In genomic region chr6:108560463-108561308, GRCh38 we compare ENCODE assay signal across 8 cellular contexts. TPM values are rescaled to one million over a fixed set of nuclear protein-coding genes. Genes with fewer than 3 reads are reported as not detected.
A peak's percentile ranks its signal among the peaks of the same experiment; 100 is the strongest.
DNase-seq lines count a peak whose midpoint lies in the region; ATAC-seq and TF ChIP-seq lines count a peak whose summit lies in the region.

Gene FOXO3, plus strand, starts transcription at chr6:108560917. Its CDS starts 292 bp downstream, at chr6:108561209.

- H3K4me1 ChIP-seq in thymus (ENCODE audit: control insufficient read depth, insufficient read depth, low read length) = peaks cover 22% of the 10 kb centered on the region

- no peaks in the 10 kb centered on the region for H3K9me3 ChIP-seq in thymus (ENCODE audit: control insufficient read depth)

- peak within 1 kb of the TSS; percentile 88 for H3K4me3 ChIP-seq in thymus (ENCODE audit: low read length)

- peak within 1 kb of the TSS; percentile 92 for H3K4me3 Mint-ChIP-seq in activated naive CD8-positive, alpha-beta T cell treated with anti-CD3 and anti-CD28 coated beads, Interleukin-2, amount 50 U/mL, for 24 hours
- peak within 1 kb of the TSS; percentile 93 for H3K4me3 Mint-ChIP-seq in glutamatergic neuron (ENCODE audit: unreplicated experiment)

- H3K27ac Mint-ChIP-seq in activated naive CD8-positive, alpha-beta T cell treated with anti-CD3 and anti-CD28 coated beads, Interleukin-2, amount 50 U/mL, for 24 hours = peak within 1 kb of the TSS; percentile 52
- peak within 1 kb of the TSS; percentile 59 for H3K27ac Mint-ChIP-seq in glutamatergic neuron (ENCODE audit: unreplicated experiment)

- peaks cover 50% of the 10 kb centered on the region for H3K4me1 Mint-ChIP-seq in activated naive CD8-positive, alpha-beta T cell treated with anti-CD3 and anti-CD28 coated beads, Interleukin-2, amount 50 U/mL, for 24 hours
- peaks cover 23% of the 10 kb centered on the region for H3K4me1 Mint-ChIP-seq in glutamatergic neuron (ENCODE audit: low read depth, unreplicated experiment)

- WGBS in thymus = 2% methylated on average over 109 of the region's 110 CpGs

- no peaks in the 10 kb centered on the region for H3K27me3 ChIP-seq in thymus (ENCODE audit: control insufficient read depth, insufficient read depth)

- H3K36me3 ChIP-seq in thymus (ENCODE audit: control insufficient read depth, insufficient read depth) = peaks cover 9% of the 10 kb centered on the region

- TF ChIP-seq CTCF in glutamatergic neuron (IDR thresholded peaks at IDR 0.05; ENCODE audit: partially characterized antibody, unreplicated experiment) (no peak), omental fat pad (IDR thresholded peaks at IDR 0.05) (no peak)

- no peaks in the 10 kb centered on the region for H3K9me3 Mint-ChIP-seq in activated naive CD8-positive, alpha-beta T cell treated with anti-CD3 and anti-CD28 coated beads, Interleukin-2, amount 50 U/mL, for 24 hours
- peaks cover 18% of the 10 kb centered on the region for H3K9me3 Mint-ChIP-seq in glutamatergic neuron (ENCODE audit: unreplicated experiment)

- H3K27ac ChIP-seq in thymus (ENCODE audit: low read depth) = peak within 1 kb of the TSS; percentile 98

- no peaks in the 10 kb centered on the region for H3K36me3 Mint-ChIP-seq in activated naive CD8-positive, alpha-beta T cell treated with anti-CD3 and anti-CD28 coated beads, Interleukin-2, amount 50 U/mL, for 24 hours (ENCODE audit: low read depth)
- H3K36me3 Mint-ChIP-seq in glutamatergic neuron (ENCODE audit: unreplicated experiment) = peaks cover 7% of the 10 kb centered on the region

- H3K27me3 Mint-ChIP-seq in activated naive CD8-positive, alpha-beta T cell treated with anti-CD3 and anti-CD28 coated beads, Interleukin-2, amount 50 U/mL, for 24 hours = peaks cover 10% of the 10 kb centered on the region
- peaks cover 24% of the 10 kb centered on the region for H3K27me3 Mint-ChIP-seq in glutamatergic neuron (ENCODE audit: unreplicated experiment)

- peak; percentile 53 for ATAC-seq in SK-N-SH treated with all-trans-retinoic acid at 6 μM for 48 hours
- ATAC-seq in activated naive CD8-positive, alpha-beta T cell treated with anti-CD3 and anti-CD28 coated beads, Interleukin-2, amount 50 U/mL, for 24 hours = peak; percentile 6
- ATAC-seq in omental fat pad (ENCODE audit: low FRiP score) = peak; percentile 50
- ATAC-seq in HG03139 (IDR thresholded peaks at IDR 0.05; ENCODE audit: unreplicated experiment) = no peak

- DNase-seq in DMS 273 treated with DMSO at 0.1 percent for 48 hours (lab: John Stamatoyannopoulos, UW) = peak; percentile 56
- peak; percentile 27 for DNase-seq in KG1 (lab: John Stamatoyannopoulos, UW)
- peak; percentile 70 for DNase-seq in activated naive CD8-positive, alpha-beta T cell treated with anti-CD3 and anti-CD28 coated beads, Interleukin-2, amount 50 U/mL, for 24 hours
- peak; percentile 88 for DNase-seq in glutamatergic neuron
- peak; percentile 66 for DNase-seq in omental fat pad (ENCODE audit: low spot score)

TF ChIP-seq in SK-N-SH treated with all-trans-retinoic acid at 6 μM for 48 hours, 23 proteins besides CTCF, POLR2A, EP300 and RAD21:
- TF ChIP-seq, protein P1, sequence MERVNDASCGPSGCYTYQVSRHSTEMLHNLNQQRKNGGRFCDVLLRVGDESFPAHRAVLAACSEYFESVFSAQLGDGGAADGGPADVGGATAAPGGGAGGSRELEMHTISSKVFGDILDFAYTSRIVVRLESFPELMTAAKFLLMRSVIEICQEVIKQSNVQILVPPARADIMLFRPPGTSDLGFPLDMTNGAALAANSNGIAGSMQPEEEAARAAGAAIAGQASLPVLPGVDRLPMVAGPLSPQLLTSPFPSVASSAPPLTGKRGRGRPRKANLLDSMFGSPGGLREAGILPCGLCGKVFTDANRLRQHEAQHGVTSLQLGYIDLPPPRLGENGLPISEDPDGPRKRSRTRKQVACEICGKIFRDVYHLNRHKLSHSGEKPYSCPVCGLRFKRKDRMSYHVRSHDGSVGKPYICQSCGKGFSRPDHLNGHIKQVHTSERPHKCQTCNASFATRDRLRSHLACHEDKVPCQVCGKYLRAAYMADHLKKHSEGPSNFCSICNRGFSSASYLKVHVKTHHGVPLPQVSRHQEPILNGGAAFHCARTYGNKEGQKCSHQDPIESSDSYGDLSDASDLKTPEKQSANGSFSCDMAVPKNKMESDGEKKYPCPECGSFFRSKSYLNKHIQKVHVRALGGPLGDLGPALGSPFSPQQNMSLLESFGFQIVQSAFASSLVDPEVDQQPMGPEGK (CRISPR knock-in tag; IDR thresholded peaks at IDR 0.05; ENCODE audit: borderline replicate concordance) = peak; percentile 53; the same call in 1 of the 2 replicates
- TF ChIP-seq, protein P2, sequence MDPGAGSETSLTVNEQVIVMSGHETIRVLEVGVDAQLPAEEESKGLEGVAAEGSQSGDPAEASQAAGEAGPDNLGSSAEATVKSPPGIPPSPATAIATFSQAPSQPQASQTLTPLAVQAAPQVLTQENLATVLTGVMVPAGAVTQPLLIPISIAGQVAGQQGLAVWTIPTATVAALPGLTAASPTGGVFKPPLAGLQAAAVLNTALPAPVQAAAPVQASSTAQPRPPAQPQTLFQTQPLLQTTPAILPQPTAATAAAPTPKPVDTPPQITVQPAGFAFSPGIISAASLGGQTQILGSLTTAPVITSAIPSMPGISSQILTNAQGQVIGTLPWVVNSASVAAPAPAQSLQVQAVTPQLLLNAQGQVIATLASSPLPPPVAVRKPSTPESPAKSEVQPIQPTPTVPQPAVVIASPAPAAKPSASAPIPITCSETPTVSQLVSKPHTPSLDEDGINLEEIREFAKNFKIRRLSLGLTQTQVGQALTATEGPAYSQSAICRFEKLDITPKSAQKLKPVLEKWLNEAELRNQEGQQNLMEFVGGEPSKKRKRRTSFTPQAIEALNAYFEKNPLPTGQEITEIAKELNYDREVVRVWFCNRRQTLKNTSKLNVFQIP (CRISPR knock-in tag; IDR thresholded peaks at IDR 0.05; ENCODE audit: borderline replicate concordance, low read depth) = no peak
- TF ChIP-seq PPARA (CRISPR knock-in tag; IDR thresholded peaks at IDR 0.05; ENCODE audit: borderline replicate concordance) = no peak
- peak; percentile 56; the same call in 1 of the 2 replicates for TF ChIP-seq GLIS3 (CRISPR knock-in tag; IDR thresholded peaks at IDR 0.05)

RNA-seq across cellular contexts. Expression of gene FOXO3, which starts in this region (rescaled TPM):
- total RNA-seq in glutamatergic neuron (ENCODE audit: unreplicated experiment) (30.3 TPM), omental fat pad (100 to 1,000 TPM in 3 of 4 donors, 10 to 100 TPM in 1; 92.9 to 129 (median 113) TPM)
- polyA plus RNA-seq in thymus = 33.6 TPM

Comparison
In these comparisons a context has a peak if more than half of its experiments do, and no peak if none do; other contexts are left out.
1. DNase-seq: peak in every context shown above with its lines; median percentile 88 in glutamatergic neuron; 70 in activated naive CD8-positive, alpha-beta T cell treated with anti-CD3 and anti-CD28 coated beads, Interleukin-2, amount 50 U/mL, for 24 hours; 66 in omental fat pad; 56 in DMS 273 treated with DMSO at 0.1 percent for 48 hours; 27 in KG1.